In the genomic region with DNA sequence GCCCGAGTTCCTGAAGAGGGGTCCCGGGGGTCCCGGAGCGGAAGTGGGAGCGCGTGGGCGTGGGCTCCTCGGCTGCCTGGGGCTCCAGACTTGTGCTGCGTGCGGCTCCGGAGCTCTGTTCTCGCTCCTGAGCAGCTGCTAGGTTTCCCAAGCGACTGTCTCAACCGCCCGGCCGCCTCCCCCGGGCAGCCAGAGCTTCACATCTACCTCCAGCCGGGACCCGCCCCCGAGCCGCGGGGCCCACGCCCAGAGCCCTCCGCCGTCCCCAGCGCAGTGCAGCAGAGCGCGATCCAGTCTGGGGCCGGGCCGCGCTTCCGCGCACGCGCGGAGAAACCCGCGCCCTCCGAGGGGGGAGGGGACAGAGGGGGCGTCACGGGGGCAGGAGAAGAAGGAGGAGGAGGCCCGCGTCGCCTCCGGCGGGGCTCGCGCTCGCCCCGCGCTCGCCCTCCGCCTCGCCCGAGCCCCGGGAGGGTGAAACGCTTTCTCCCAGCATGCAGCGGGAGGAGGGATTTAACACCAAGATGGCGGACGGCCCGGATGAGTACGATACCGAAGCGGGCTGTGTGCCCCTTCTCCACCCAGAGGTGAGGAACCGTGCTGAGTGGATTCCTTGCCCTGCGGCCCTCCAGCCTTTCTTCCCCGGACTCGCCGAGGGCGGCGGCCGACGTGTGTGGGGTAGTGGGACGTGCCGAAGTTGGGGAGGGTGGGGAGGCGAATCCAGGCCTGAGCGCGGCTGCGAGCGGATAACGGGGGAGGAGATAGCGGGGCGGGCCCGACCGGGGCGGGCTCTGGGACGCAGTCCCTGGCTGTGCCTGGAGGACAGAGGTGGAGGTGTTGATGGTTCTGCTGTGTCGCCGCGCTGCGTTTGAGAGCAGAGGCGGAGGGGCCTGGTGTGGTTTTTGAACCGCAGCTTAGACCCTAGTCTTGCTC, we compare ENCODE assay signal across 8 cellular contexts. TPM values are rescaled to one million over a fixed set of nuclear protein-coding genes. Genes with fewer than 3 reads are reported as not detected.
DNase-seq lines count a peak whose midpoint lies in the region; ATAC-seq and TF ChIP-seq lines count a peak whose summit lies in the region.

Gene ZDHHC17 (plus strand): TSS at position 370 of the 930 bp plus-strand sequence. CDS start 122 bp downstream, at position 492.

- no peak for TF ChIP-seq CTCF in IMR-90 (conservative IDR thresholded peaks at IDR 0.05; ENCODE audit: low read depth, low read length)
- TF ChIP-seq CTCF in OCI-LY7 (conservative IDR thresholded peaks at IDR 0.05; ENCODE audit: low read length), result no peak

- in situ Hi-C loops in IMR-90 (cut with MboI; ENCODE audit: low sequenced_read_pairs), result no loop called here

- H2AFZ ChIP-seq in IMR-90 (replicated peaks; ENCODE audit: low read length, poor library complexity), result peak within 1 kb of the TSS; percentile 99
- peak within 1 kb of the TSS; percentile 87 for H2AFZ ChIP-seq in OCI-LY7 (ENCODE audit: low read length)

- peak within 1 kb of the TSS; percentile 99 for H4K91ac ChIP-seq in IMR-90 (ENCODE audit: insufficient read depth, low read depth, low read length)

- peak within 1 kb of the TSS; percentile 92 for H2AK9ac ChIP-seq in IMR-90 (replicated peaks; ENCODE audit: low read depth, low read length, poor library complexity)

- no peaks in the 10 kb centered on the region for H3K27me3 ChIP-seq in IMR-90 (ENCODE audit: control insufficient read depth, insufficient read depth, low read length)

- peak within 1 kb of the TSS; percentile 100 for H3K14ac ChIP-seq in IMR-90 (replicated peaks; ENCODE audit: low read depth, low read length)

- peak within 1 kb of the TSS; percentile 96 for H3K4me3 ChIP-seq in IMR-90 (ENCODE audit: insufficient read depth, low read depth, low read length)
- H3K4me3 ChIP-seq in OCI-LY7 (ENCODE audit: low read depth, low read length, poor library complexity, severe bottlenecking), result peak within 1 kb of the TSS; percentile 94

- H3K18ac ChIP-seq in IMR-90 (ENCODE audit: low read depth, low read length), result peak within 1 kb of the TSS; percentile 99

- POLR2A ChIA-PET in IMR-90 (lab: Charles Lee; ENCODE audit: unreplicated experiment), result interaction anchor here (0.5 to 1.0 kb wide), 4 partner anchors 14 to 676 kb away, joined by 3 to 6 read pairs (median 3); no protein-coding TSS in a partner anchor
- POLR2A ChIA-PET in OCI-LY7 (lab: Charles Lee), result interaction anchor here (0.6 to 2.6 kb wide), 4 partner anchors 13 to 303 kb away, joined by 3 to 18 read pairs (median 6); no protein-coding TSS in a partner anchor

- no TSS peak for BruUV-seq in IMR-90 (replicated peaks; lab: Mats Ljungman, UMichigan)
- BruUV-seq in OCI-LY7 (replicated peaks; lab: Mats Ljungman, UMichigan), result no TSS peak

- H2BK15ac ChIP-seq in IMR-90 (ENCODE audit: low read depth, low read length), result peak within 1 kb of the TSS; percentile 98; the same call in 2 of the 3 replicates

- dilution Hi-C loops in IMR-90 (cut with HindIII; ENCODE audit: low sequenced_read_pairs, unreplicated experiment), result no loop called here

- H3K79me1 ChIP-seq in IMR-90 (ENCODE audit: low read depth in 1 of 2, low read length in 2 of 2), result peaks cover 14 to 54% of the 10 kb centered on the region in 2 experiments

- WGBS in IMR-90 (ENCODE audit: extremely low coverage in 2 of 2, insufficient read length in 1 of 2), 2 experiments, result 1% methylated on average over 21 of the region's 93 CpGs; no CpG with 5 or more reads in 1 of the 2 experiments

- H3K4me1 ChIP-seq in IMR-90 (ENCODE audit: control insufficient read depth, insufficient read depth, low read length) (peaks cover 2% of the 10 kb centered on the region), OCI-LY7 (ENCODE audit: insufficient read depth, low read length, poor library complexity, severe bottlenecking) (peaks cover 17% of the 10 kb centered on the region)

- H3K23ac ChIP-seq in IMR-90 (ENCODE audit: low read depth, low read length), result peak within 1 kb of the TSS; percentile 100

- peak within 1 kb of the TSS; percentile 100 for H3K4ac ChIP-seq in IMR-90 (ENCODE audit: low read depth, low read length)

- no peak for TF ChIP-seq RAD21 in IMR-90 (IDR thresholded peaks at IDR 0.05; ENCODE audit: low read length)

- H3K9me3 ChIP-seq in IMR-90 (ENCODE audit: control insufficient read depth, insufficient read depth, low read length) (no peaks in the 10 kb centered on the region), OCI-LY7 (ENCODE audit: low read length) (no peaks in the 10 kb centered on the region)

- H3K4me2 ChIP-seq in IMR-90 (ENCODE audit: low read depth, low read length) (peak within 1 kb of the TSS; percentile 100), OCI-LY7 (ENCODE audit: low read length) (peak within 1 kb of the TSS; percentile 73)

- DNase-seq in DMS 273 (lab: John Stamatoyannopoulos, UW; ENCODE audit: unreplicated experiment) (peak; percentile 99), IMR-90 (peak; percentile 92), OCI-LY7 (ENCODE audit: low spot score) (peak; percentile 91), activated T-cell treated with anti-CD3 and anti-CD28 coated beads for 1 hour (ENCODE audit: low read depth) (peak; percentile 87), epidermal melanocyte (ENCODE audit: insufficient read length, low spot score) (peak; percentile 78), middle frontal gyrus (ENCODE audit: extremely low spot score, low spot score) (peak; percentile 80)
- DNase-seq in stimulated activated CD8-positive, alpha-beta memory T cell treated with anti-CD3 and anti-CD28 coated beads, Interleukin-2, amount 100 ng/mL, for 1 hour (ENCODE audit: low read depth in 2 of 2), result peak; percentile 86 to 88

- H3K27ac ChIP-seq in IMR-90 (ENCODE audit: insufficient read depth, low read length) (peak within 1 kb of the TSS; percentile 100), OCI-LY7 (ENCODE audit: low read depth, low read length, poor library complexity, severe bottlenecking) (peak within 1 kb of the TSS; percentile 77)

- peak within 1 kb of the TSS; percentile 94 to 98 for H4K8ac ChIP-seq in IMR-90 (ENCODE audit: low read depth in 2 of 2, low read length in 2 of 2)

- peak within 1 kb of the TSS; percentile 95 for H2AK5ac ChIP-seq in IMR-90 (ENCODE audit: low read depth, low read length)

- CTCF ChIA-PET in IMR-90 (lab: Yijun Ruan, JAX) (interaction anchor here (0.7 to 0.9 kb wide), 2 partner anchors 50 to 247 kb away, joined by 3 read pairs; no protein-coding TSS in a partner anchor), OCI-LY7 (lab: Charles Lee; ENCODE audit: unreplicated experiment) (no interaction called here)

- H2BK120ac ChIP-seq in IMR-90 (ENCODE audit: low read depth, low read length), result peak within 1 kb of the TSS; percentile 99

- TF ChIP-seq POLR2A in IMR-90 (IDR thresholded peaks at IDR 0.05; ENCODE audit: low read depth, low read length), result peak; percentile 79

- H2BK20ac ChIP-seq in IMR-90 (ENCODE audit: low read depth, low read length), result peak within 1 kb of the TSS; percentile 89

- intact Hi-C loops in IMR-90 (cut with micrococcal nuclease) (loop anchor here (5.0 kb wide), 2 partner anchors 47 to 82 kb away; no protein-coding TSS in a partner anchor), OCI-LY7 (cut with micrococcal nuclease; ENCODE audit: unreplicated experiment) (loop anchor here (2.0 to 10.0 kb wide), 5 partner anchors 207 to 1249 kb away; partner anchors contain the start of genes BBS10, KRR1, NAP1L1 and OSBPL8)

- H3K9ac ChIP-seq in IMR-90 (ENCODE audit: low read depth, low read length), result peak within 1 kb of the TSS; percentile 100

- H4K20me1 ChIP-seq in IMR-90 (ENCODE audit: insufficient read depth, low read length) (peaks cover 29% of the 10 kb centered on the region), OCI-LY7 (ENCODE audit: insufficient read depth, low read length) (peaks cover 3% of the 10 kb centered on the region; the same call in 1 of the 2 replicates)

- H3K36me3 ChIP-seq in IMR-90 (ENCODE audit: control insufficient read depth, insufficient read depth, low read length) (no peaks in the 10 kb centered on the region), OCI-LY7 (ENCODE audit: insufficient read depth, low read length) (no peaks in the 10 kb centered on the region)

- no peaks in the 10 kb centered on the region for H3K9me2 ChIP-seq in OCI-LY7 (ENCODE audit: insufficient read depth, low read length)

- H3K56ac ChIP-seq in IMR-90 (ENCODE audit: extremely low read depth, insufficient read depth, low read length), result peak within 1 kb of the TSS; percentile 97

- ATAC-seq in GM21528 (IDR thresholded peaks at IDR 0.05; ENCODE audit: low FRiP score, unreplicated experiment) (peak; percentile 95), IMR-90 (ENCODE audit: low read depth) (peak; percentile 94)

- H3K79me2 ChIP-seq in OCI-LY7 (ENCODE audit: insufficient read depth, low read depth, low read length), result peaks cover 44% of the 10 kb centered on the region

- H2BK5ac ChIP-seq in IMR-90 (ENCODE audit: low read depth, low read length, poor library complexity, severe bottlenecking), result peak within 1 kb of the TSS; percentile 99

- peaks cover 7% of the 10 kb centered on the region for H3K9me1 ChIP-seq in IMR-90 (ENCODE audit: insufficient read depth, low read length)

- peak within 1 kb of the TSS; percentile 100 for H4K5ac ChIP-seq in IMR-90 (ENCODE audit: low read depth, low read length)

TF ChIP-seq in IMR-90, 13 proteins besides CTCF, POLR2A, EP300 and RAD21 (continues in another document):
- TF ChIP-seq MAZ (IDR thresholded peaks at IDR 0.05; ENCODE audit: borderline replicate concordance, low read depth, low read length) (peak; percentile 92), FOS (IDR thresholded peaks at IDR 0.05; ENCODE audit: low read depth, low read length) (0 out of 2 replicates have a peak, but pooled peaks have one; percentile 1), RFX5 (IDR thresholded peaks at IDR 0.05; ENCODE audit: low read depth, low read length) (no peak), MXI1 (IDR thresholded peaks at IDR 0.05; ENCODE audit: borderline replicate concordance, low read depth, low read length) (0 out of 2 replicates have a peak, but pooled peaks have one; percentile 20), NFE2L2 (IDR thresholded peaks at IDR 0.05; ENCODE audit: low read depth, low read length) (no peak)
- TF ChIP-seq, protein P1, sequence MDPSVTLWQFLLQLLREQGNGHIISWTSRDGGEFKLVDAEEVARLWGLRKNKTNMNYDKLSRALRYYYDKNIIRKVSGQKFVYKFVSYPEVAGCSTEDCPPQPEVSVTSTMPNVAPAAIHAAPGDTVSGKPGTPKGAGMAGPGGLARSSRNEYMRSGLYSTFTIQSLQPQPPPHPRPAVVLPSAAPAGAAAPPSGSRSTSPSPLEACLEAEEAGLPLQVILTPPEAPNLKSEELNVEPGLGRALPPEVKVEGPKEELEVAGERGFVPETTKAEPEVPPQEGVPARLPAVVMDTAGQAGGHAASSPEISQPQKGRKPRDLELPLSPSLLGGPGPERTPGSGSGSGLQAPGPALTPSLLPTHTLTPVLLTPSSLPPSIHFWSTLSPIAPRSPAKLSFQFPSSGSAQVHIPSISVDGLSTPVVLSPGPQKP (IDR thresholded peaks at IDR 0.05; ENCODE audit: borderline replicate concordance, low read depth, low read length), result no peak

RNA-seq across cellular contexts. Expression of gene ZDHHC17, which starts in this region (rescaled TPM):
- total RNA-seq in IMR-90 (2012; rRNA removed) (86.4 and 125 TPM in 2 replicates), OCI-LY7 (2022) (32.8 and 34.0 TPM in 2 replicates)
- polyA plus RNA-seq in IMR-90 (2012; rRNA removed), result 23.3 and 24.8 TPM in 2 replicates
- polyA plus RNA-seq in IMR-90 (2012; cell fraction: cytosol; rRNA removed), result 3.4 and 4.4 TPM in 2 replicates
- polyA plus RNA-seq in IMR-90 (2012; cell fraction: nucleus; rRNA removed; ENCODE audit: low replicate concordance), result 13.2 and 134 TPM in 2 replicates
- 24.0 and 27.4 TPM in 2 replicates for total RNA-seq in OCI-LY7 (2014; rRNA removed; shearing (Covaris generic))

Comparison
In these comparisons a context has a peak if more than half of its experiments do, and no peak if none do; other contexts are left out.
1. Peak in every context shown above with its lines: DNase-seq, ATAC-seq, H3K4me3 ChIP-seq and H3K27ac ChIP-seq.